2 cellular contexts compared by ENCODE assay signal in genomic region chr14:105035616-105036015, GRCh38. TPM values are rescaled to one million over a fixed set of nuclear protein-coding genes. Genes with fewer than 3 reads are reported as not detected.
"Had no signal": no experiment of that assay in that cellular context is flagged by ENCODE, and none has a peak within 500 bp of the region (broad histone marks: within the 10 kb centered on the region; RNA-seq: fewer than 3 reads in every experiment).

No MANE protein-coding gene starts in this region.

RNA-seq across cellular contexts. Expression of gene GPR132, which starts 29.6 kb away (rescaled TPM):
- total RNA-seq: ascending aorta, bronchial epithelial cell had no signal
